In genomic region chrX:38628587-38628986, GRCh38 we compare ENCODE assay signal across 9 cellular contexts.
"Had no signal": no experiment of that assay in that cellular context is flagged by ENCODE, and none has a peak within 500 bp of the region (broad histone marks: within the 10 kb centered on the region; RNA-seq: fewer than 3 reads in every experiment).

No MANE protein-coding gene starts in this region.

- H3K4me3 Mint-ChIP-seq: GM23338, H9, HFFc6, IgD-negative memory B cell had no signal

- H2AFZ ChIP-seq: GM23338 had no signal

- H3K9me3 Mint-ChIP-seq: GM23338, HFFc6, IgD-negative memory B cell had no signal

- H3K4me3 ChIP-seq: GM23338 had no signal

- H3K36me3 Mint-ChIP-seq: IgD-negative memory B cell had no signal

- DNase-seq: H9, HCEC 1CT, HFFc6, KBM-7 had no signal

- H3K9ac ChIP-seq: KMS-11 had no signal

- FAIRE-seq: H54 had no signal

- H3K4me2 ChIP-seq: GM23338, KMS-11 had no signal

- ATAC-seq: GM23338 had no signal

- H3K27ac ChIP-seq: HL-60, KMS-11 had no signal

- H3K27ac Mint-ChIP-seq: GM23338, H9, HFFc6, IgD-negative memory B cell had no signal
